Comparison of ENCODE assay signal across 8 cellular contexts in genomic region chr1:202807926-202808757, GRCh38. TPM values are rescaled to one million over a fixed set of nuclear protein-coding genes. Genes with fewer than 3 reads are reported as not detected.
DNase-seq lines count a peak whose midpoint lies in the region; ATAC-seq and TF ChIP-seq lines count a peak whose summit lies in the region.

KDM5B (minus strand) TSS chr1:202808421; CDS start chr1:202808305, 116 bp downstream.

- H3K4me3 ChIP-seq in lower leg skin (ENCODE audit: low read depth, poor library complexity, severe bottlenecking): peak within 1 kb of the TSS; percentile 96

- peak within 1 kb of the TSS; percentile 71 for H3K27ac Mint-ChIP-seq in activated CD8-positive, alpha-beta T cell treated with anti-CD3 and anti-CD28 coated beads, Interleukin-2, amount 10 ng/mL, durations not matched to agents 7 days and 5 days

- intact Hi-C loops in lower leg skin (cut with DNase I; ENCODE audit: low total_unique reads): loop anchor here (2.0 kb wide), 1 partner anchor 45 kb away; no protein-coding TSS in a partner anchor

- CTCF ChIA-PET in activated CD8-positive, alpha-beta T cell treated with anti-CD3 and anti-CD28 coated beads, Interleukin-2, amount 10 ng/mL, durations not matched to agents 7 days and 5 days (lab: Charles Lee): interaction anchor here (0.6 kb wide), 1 partner anchor 26 kb away, joined by 3 read pairs; no protein-coding TSS in a partner anchor

- peak; percentile 12 for DNase-seq in NCI-H2029 (lab: John Stamatoyannopoulos, UW)
- no peak for DNase-seq in NCI-H2029 treated with DMSO at 0.1 percent for 48 hours (lab: John Stamatoyannopoulos, UW)
- DNase-seq in NCI-H526 (lab: John Stamatoyannopoulos, UW): peak; percentile 18 to 66
- DNase-seq in activated CD8-positive, alpha-beta T cell treated with anti-CD3 and anti-CD28 coated beads, Interleukin-2, amount 10 ng/mL, durations not matched to agents 7 days and 5 days: peak; percentile 72
- peak; percentile 63 for DNase-seq in effector CD4-positive, alpha-beta T cell
- peak; percentile 44 to 90 for DNase-seq in lower leg skin (ENCODE audit: low spot score in 2 of 2)
- peak; percentile 74 for DNase-seq in stimulated activated CD4-positive, alpha-beta T cell treated with anti-CD3 and anti-CD28 coated beads, Interleukin-4, amount 100 ng/mL, for 24 hours
- no peak for DNase-seq in NOMO-1 treated with DMSO at 0.1 percent for 48 hours (lab: John Stamatoyannopoulos, UW; ENCODE audit: unreplicated experiment)

- TF ChIP-seq POLR2A in lower leg skin (IDR thresholded peaks at IDR 0.05): no peak

- peaks cover 65% of the 10 kb centered on the region for H3K4me1 Mint-ChIP-seq in activated CD8-positive, alpha-beta T cell treated with anti-CD3 and anti-CD28 coated beads, Interleukin-2, amount 10 ng/mL, durations not matched to agents 7 days and 5 days (ENCODE audit: low read depth)

- H3K27me3 Mint-ChIP-seq in activated CD8-positive, alpha-beta T cell treated with anti-CD3 and anti-CD28 coated beads, Interleukin-2, amount 10 ng/mL, durations not matched to agents 7 days and 5 days (ENCODE audit: low read depth): peaks cover 15% of the 10 kb centered on the region

- H3K36me3 Mint-ChIP-seq in activated CD8-positive, alpha-beta T cell treated with anti-CD3 and anti-CD28 coated beads, Interleukin-2, amount 10 ng/mL, durations not matched to agents 7 days and 5 days (ENCODE audit: low read depth): peaks cover 7% of the 10 kb centered on the region

- H3K9me3 Mint-ChIP-seq in activated CD8-positive, alpha-beta T cell treated with anti-CD3 and anti-CD28 coated beads, Interleukin-2, amount 10 ng/mL, durations not matched to agents 7 days and 5 days (ENCODE audit: insufficient read depth): no peaks in the 10 kb centered on the region

- H3K4me3 Mint-ChIP-seq in activated CD8-positive, alpha-beta T cell treated with anti-CD3 and anti-CD28 coated beads, Interleukin-2, amount 10 ng/mL, durations not matched to agents 7 days and 5 days: peak within 1 kb of the TSS; percentile 74

- peak; percentile 48 for ATAC-seq in activated CD8-positive, alpha-beta T cell treated with anti-CD3 and anti-CD28 coated beads, Interleukin-2, amount 10 ng/mL, durations not matched to agents 7 days and 5 days

- POLR2A ChIA-PET in activated CD8-positive, alpha-beta T cell treated with anti-CD3 and anti-CD28 coated beads, Interleukin-2, amount 10 ng/mL, durations not matched to agents 7 days and 5 days (lab: Charles Lee): interaction anchor here (0.8 kb wide), 1 partner anchor 80 kb away, joined by 3 read pairs; the partner anchor contains the start of gene RABIF

- WGBS in lower leg skin, 2 donors: 0% methylated on average over 16 to 39 of the region's 84 CpGs

- no peak for TF ChIP-seq CTCF in lower leg skin (IDR thresholded peaks at IDR 0.05)

RNA-seq across cellular contexts. Expression of gene KDM5B, which starts in this region (rescaled TPM):
- 10 to 100 TPM; 47.6 to 52.2 TPM for total RNA-seq in activated CD8-positive, alpha-beta T cell treated with anti-CD3 and anti-CD28 coated beads, Interleukin-2, amount 10 ng/mL, durations not matched to agents 7 days and 5 days
- total RNA-seq in lower leg skin: 100 to 1,000 TPM in 2 of 4 donors, 10 to 100 TPM in 2; 74.2 to 113 (median 89.2) TPM

Comparison
In these comparisons a context has a peak if more than half of its experiments do, and no peak if none do; other contexts are left out.
1. DNase-seq: peak in NCI-H2029 (single experiment), NCI-H526 (2 of 2), activated CD8-positive, alpha-beta T cell treated with anti-CD3 and anti-CD28 coated beads, Interleukin-2, amount 10 ng/mL, durations not matched to agents 7 days and 5 days (single experiment), effector CD4-positive, alpha-beta T cell (single experiment), lower leg skin (2 of 2) and stimulated activated CD4-positive, alpha-beta T cell treated with anti-CD3 and anti-CD28 coated beads, Interleukin-4, amount 100 ng/mL, for 24 hours (single experiment); none in NCI-H2029 treated with DMSO at 0.1 percent for 48 hours (single experiment) and NOMO-1 treated with DMSO at 0.1 percent for 48 hours (single experiment).